Comparison of ENCODE assay signal across 14 cellular contexts in genomic region chr13:28012896-28013295, GRCh38. TPM values are rescaled to one million over a fixed set of nuclear protein-coding genes. Genes with fewer than 3 reads are reported as not detected.
DNase-seq lines count a peak whose midpoint lies in the region; ATAC-seq and TF ChIP-seq lines count a peak whose summit lies in the region.
"Had no signal": no experiment of that assay in that cellular context is flagged by ENCODE, and none has a peak within 500 bp of the region (broad histone marks: within the 10 kb centered on the region; RNA-seq: fewer than 3 reads in every experiment).

No MANE protein-coding gene starts in this region.

- no peak for DNase-seq in RWPE2 (ENCODE audit: low spot score)
- no peak for DNase-seq in NCI-H1417 treated with DMSO at 0.1 percent for 48 hours (lab: John Stamatoyannopoulos, UW)
- no peak for DNase-seq in NCI-H2171 (lab: John Stamatoyannopoulos, UW)
- no peak for DNase-seq in colonic mucosa
- DNase-seq: activated CD4-positive, CD25-positive, alpha-beta regulatory T cell treated with anti-CD3 and anti-CD28 coated beads, Interleukin-2, amount 50 U/mL, for 72 hours; CD8-positive, alpha-beta memory T cell; immature natural killer cell had no signal

- no peaks in the 10 kb centered on the region for H3K36me3 ChIP-seq in RWPE2 (ENCODE audit: low read depth)
- no peaks in the 10 kb centered on the region for H3K36me3 ChIP-seq in gastroesophageal sphincter
- H3K36me3 ChIP-seq in colonic mucosa = no peaks in the 10 kb centered on the region

- no peak for TF ChIP-seq EP300 in gastroesophageal sphincter (IDR thresholded peaks at IDR 0.05)

- H3K27ac ChIP-seq in RWPE2 (ENCODE audit: poor library complexity, severe bottlenecking) = no peak overlapping the region
- no peak overlapping the region for H3K27ac ChIP-seq in gastroesophageal sphincter
- no peak overlapping the region for H3K27ac ChIP-seq in colonic mucosa

- TF ChIP-seq CTCF in RWPE2 (IDR thresholded peaks at IDR 0.05; ENCODE audit: poor library complexity, severe bottlenecking) = no peak
- TF ChIP-seq CTCF in gastroesophageal sphincter (IDR thresholded peaks at IDR 0.05) = no peak
- TF ChIP-seq CTCF in colonic mucosa (IDR thresholded peaks at IDR 0.05) = no peak

- H3K9me3 ChIP-seq in RWPE2 (ENCODE audit: severe bottlenecking) = no peaks in the 10 kb centered on the region
- no peaks in the 10 kb centered on the region for H3K9me3 ChIP-seq in gastroesophageal sphincter
- H3K9me3 ChIP-seq in colonic mucosa = no peaks in the 10 kb centered on the region

- ATAC-seq in GM18502 (IDR thresholded peaks at IDR 0.05; ENCODE audit: poor library complexity, unreplicated experiment) = peak; percentile 91
- ATAC-seq in GM19468 (IDR thresholded peaks at IDR 0.05; ENCODE audit: extremely low read depth, unreplicated experiment) = peak; percentile 87
- ATAC-seq in HG03039 (IDR thresholded peaks at IDR 0.05; ENCODE audit: unreplicated experiment) = peak; percentile 87
- ATAC-seq in RWPE2 (ENCODE audit: low read depth) = peak; percentile 41; the same call in 2 of the 3 replicates
- ATAC-seq in gastroesophageal sphincter = no peak

- TF ChIP-seq POLR2A in gastroesophageal sphincter (IDR thresholded peaks at IDR 0.05) = no peak

- H3K4me1 ChIP-seq in RWPE2 (ENCODE audit: insufficient read depth, poor library complexity, severe bottlenecking) (no peaks in the 10 kb centered on the region), gastroesophageal sphincter (no peaks in the 10 kb centered on the region), colonic mucosa (no peaks in the 10 kb centered on the region)

- H3K9ac ChIP-seq in colonic mucosa (ENCODE audit: low read depth in 2 of 2, low read length in 2 of 2) = no peak overlapping the region

- H3K27me3 ChIP-seq in RWPE2 (ENCODE audit: insufficient read depth, poor library complexity, severe bottlenecking) = no peaks in the 10 kb centered on the region
- peaks cover 81% of the 10 kb centered on the region for H3K27me3 ChIP-seq in gastroesophageal sphincter
- no peaks in the 10 kb centered on the region for H3K27me3 ChIP-seq in colonic mucosa

- H3K4me3 ChIP-seq in RWPE2 (ENCODE audit: severe bottlenecking) (no peak overlapping the region), gastroesophageal sphincter (no peak overlapping the region), colonic mucosa (no peak overlapping the region)

- intact Hi-C loops in colonic mucosa (cut with DNase I) = no loop called here

RNA-seq across cellular contexts. Expression of gene URAD, which starts 24.4 kb away (rescaled TPM):
- total RNA-seq in gastroesophageal sphincter (not detected), colonic mucosa (10 to 100 TPM; 26.9 to 40.7 TPM)
- total RNA-seq: CD8-positive, alpha-beta memory T cell; M059J; osteoblast; urinary bladder had no signal

RNA-seq across cellular contexts. Expression of gene CDX2, which starts 43.8 kb away (rescaled TPM):
- total RNA-seq in gastroesophageal sphincter (not detected), colonic mucosa (100 to 1,000 TPM; 271 to 391 TPM)
- total RNA-seq: CD8-positive, alpha-beta memory T cell; M059J; osteoblast; urinary bladder had no signal

Comparison
In these comparisons a context has a peak if more than half of its experiments do, and no peak if none do; other contexts are left out.
1. RNA of gene URAD, which starts 24.4 kb away (total RNA-seq): 26.9 to 40.7 TPM in colonic mucosa; not detected in gastroesophageal sphincter; every median in the first group is over 10 times any median in the second.
2. RNA of gene CDX2, which starts 43.8 kb away (total RNA-seq): 271 to 391 TPM in colonic mucosa; not detected in gastroesophageal sphincter; every median in the first group is over 100 times any median in the second.